ENCODE assay signal across 29 cellular contexts in genomic region chr11:7299393-7299792, GRCh38. TPM values are rescaled to one million over a fixed set of nuclear protein-coding genes. Genes with fewer than 3 reads are reported as not detected.
"Had no signal": no experiment of that assay in that cellular context is flagged by ENCODE, and none has a peak within 500 bp of the region (broad histone marks: within the 10 kb centered on the region; RNA-seq: fewer than 3 reads in every experiment).

No MANE protein-coding gene starts in this region.

- H3K4me3 ChIP-seq: ascending aorta, cardiac muscle cell, colonic mucosa, gastroesophageal sphincter, hepatocyte, left ventricle myocardium inferior, ovary, right lobe of liver, skin epidermis, uterus had no signal

- H3K27me3 ChIP-seq: ascending aorta, cardiac muscle cell, colonic mucosa, hepatocyte, ovary, right lobe of liver, uterus had no signal

- DNase-seq: activated CD4-positive, alpha-beta T cell treated with anti-CD3 and anti-CD28 coated beads for 48 hours; activated CD4-positive, alpha-beta T cell treated with anti-CD3 and anti-CD28 coated beads, Interleukin-2, amount 50 U/mL, for 48 hours; activated CD8-positive, alpha-beta memory T cell treated with anti-CD3 and anti-CD28 coated beads for 24 hours; activated effector memory CD4-positive, alpha-beta T cell treated with anti-CD3 and anti-CD28 coated beads, Interleukin-2, amount 50 U/mL, for 16 hours; activated naive CD4-positive, alpha-beta T cell treated with anti-CD3 and anti-CD28 coated beads, Interleukin-2, amount 10 ng/mL, durations not matched to agents 7 days and 5 days; activated naive CD8-positive, alpha-beta T cell treated with anti-CD3 and anti-CD28 coated beads, Interleukin-2, amount 10 ng/mL, durations not matched to agents 7 days and 5 days; cerebellar nuclear complex; colonic mucosa; effector memory CD4-positive, alpha-beta T cell; erythroblast; islet precursor cell; left ventricle myocardium inferior; nephron progenitor cell; ovary; right lobe of liver; stimulated activated CD4-positive, alpha-beta T cell treated with anti-CD3 and anti-CD28 coated beads, Interleukin-12 subunit alpha, Interleukin-12 subunit beta, amount 100 ng/mL, for 4 hours; stimulated activated CD4-positive, alpha-beta T cell treated with anti-CD3 and anti-CD28 coated beads, Interleukin-4, amount 100 ng/mL, for 1 hour; T1000; uterus; WERI-Rb-1 had no signal

- H3K4me2 ChIP-seq: hepatocyte had no signal

- H3K4me1 ChIP-seq: ascending aorta, colonic mucosa, gastroesophageal sphincter, left ventricle myocardium inferior, right lobe of liver, uterus had no signal

- H2AFZ ChIP-seq: hepatocyte had no signal

- H3K36me3 ChIP-seq: ascending aorta, cardiac muscle cell, colonic mucosa, gastroesophageal sphincter, left ventricle myocardium inferior, ovary, right lobe of liver, uterus, WERI-Rb-1 had no signal

- ATAC-seq: activated CD4-positive, CD25-positive, alpha-beta regulatory T cell treated with anti-CD3 and anti-CD28 coated beads, Interleukin-2, amount 50 U/mL, for 24 hours; gastroesophageal sphincter; right lobe of liver had no signal

- H3K79me2 ChIP-seq: hepatocyte had no signal

- H3K9me3 ChIP-seq: ascending aorta, colonic mucosa, ovary, right lobe of liver, uterus had no signal

- H3K27ac ChIP-seq: ascending aorta, cardiac muscle cell, colonic mucosa, gastroesophageal sphincter, hepatocyte, left ventricle myocardium inferior, ovary, right lobe of liver, skin epidermis, uterus, WERI-Rb-1 had no signal

RNA-seq across cellular contexts. Expression of gene SYT9, which starts 47.7 kb away (rescaled TPM):
- total RNA-seq: activated naive CD8-positive, alpha-beta T cell treated with anti-CD3 and anti-CD28 coated beads, Interleukin-2, amount 10 ng/mL, durations not matched to agents 7 days and 5 days; activated T-helper 1 cell treated with anti-CD3 and anti-CD28 coated beads, Interleukin-12 subunit alpha, Interleukin-12 subunit beta, Interleukin-2, Interleukin-4 antibody, amounts not matched to agents 30 ng/mL and 10 ng/mL and 1 ng/mL, durations not matched to agents 14 hours and 24 hours and 36 hours; renal cortical epithelial cell; subcutaneous adipose tissue had no signal
